In the genomic region with DNA sequence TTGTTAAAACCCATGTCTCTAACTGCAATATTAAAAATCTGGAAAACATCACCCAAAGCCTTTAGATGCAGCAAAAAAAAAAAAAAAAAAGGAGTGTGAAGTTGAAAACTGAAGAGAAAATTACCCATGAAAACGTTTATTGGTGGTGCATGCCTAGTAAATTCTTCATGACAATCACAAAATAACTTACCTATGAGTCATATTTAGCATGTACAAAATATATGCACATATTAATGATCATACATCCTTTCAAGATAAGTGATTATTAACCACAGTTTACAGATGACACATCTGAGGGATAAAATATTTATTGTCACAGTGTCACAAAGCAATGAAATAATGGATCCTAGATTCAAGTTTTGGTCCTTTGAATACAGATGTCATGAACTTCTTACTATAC, we compare ENCODE assay signal across 17 cellular contexts.
"Had no signal": no experiment of that assay in that cellular context is flagged by ENCODE, and none has a peak within 500 bp of the region (broad histone marks: within the 10 kb centered on the region; RNA-seq: fewer than 3 reads in every experiment).

No MANE protein-coding gene starts in this region.

- H3K4me3 Mint-ChIP-seq: activated B cell treated with CpG ODN at 0.5 μM for 24 hours; activated CD4-positive, alpha-beta T cell treated with anti-CD3 and anti-CD28 coated beads, Interleukin-2, amount 10 ng/mL, durations not matched to agents 24 days and 14 days; activated CD8-positive, alpha-beta T cell treated with anti-CD3 and anti-CD28 coated beads, Interleukin-2, amount 10 ng/mL, durations not matched to agents 7 days and 5 days; activated naive CD8-positive, alpha-beta T cell treated with anti-CD3 and anti-CD28 coated beads, Interleukin-2, amount 10 ng/mL, durations not matched to agents 7 days and 5 days; activated T-helper 1 cell treated with anti-CD3 and anti-CD28 coated beads, Interleukin-12 subunit alpha, Interleukin-12 subunit beta, Interleukin-2, Interleukin-4 antibody, amounts not matched to agents 30 ng/mL and 10 ng/mL and 1 ng/mL, durations not matched to agents 14 hours and 24 hours and 36 hours; naive thymus-derived CD8-positive, alpha-beta T cell; stimulated activated memory B cell treated with anti-CD40 and anti-IgM and Interleukin-4, amounts not matched to agents 10 μg/mL and 1 μg/mL and 100 μg/mL, for 72 hours had no signal

- H3K27me3 ChIP-seq: gastroesophageal sphincter had no signal

- FAIRE-seq: islet of Langerhans, TTC549 had no signal

- DNase-seq: activated B cell treated with CpG ODN at 0.5 μM for 24 hours; activated CD4-positive, alpha-beta T cell treated with anti-CD3 and anti-CD28 coated beads, Interleukin-2, amount 10 ng/mL, durations not matched to agents 24 days and 14 days; activated CD8-positive, alpha-beta memory T cell treated with anti-CD3 and anti-CD28 coated beads, Interleukin-2, amount 50 U/mL, for 4 hours; activated CD8-positive, alpha-beta T cell treated with anti-CD3 and anti-CD28 coated beads, Interleukin-2, amount 10 ng/mL, durations not matched to agents 7 days and 5 days; activated naive CD4-positive, alpha-beta T cell; activated naive CD8-positive, alpha-beta T cell treated with anti-CD3 and anti-CD28 coated beads, Interleukin-2, amount 10 ng/mL, durations not matched to agents 7 days and 5 days; anterior cingulate cortex; mammary epithelial cell; mucosa of descending colon; naive thymus-derived CD8-positive, alpha-beta T cell; stimulated activated CD4-positive, alpha-beta T cell treated with anti-CD3 and anti-CD28 coated beads, Interleukin-12 subunit alpha, Interleukin-12 subunit beta, amount 100 ng/mL, for 4 hours had no signal

- H3K27ac ChIP-seq: gastroesophageal sphincter, parathyroid adenoma had no signal

- H3K4me1 Mint-ChIP-seq: activated B cell treated with CpG ODN at 0.5 μM for 24 hours; activated CD4-positive, alpha-beta T cell treated with anti-CD3 and anti-CD28 coated beads, Interleukin-2, amount 10 ng/mL, durations not matched to agents 24 days and 14 days; activated naive CD8-positive, alpha-beta T cell treated with anti-CD3 and anti-CD28 coated beads, Interleukin-2, amount 10 ng/mL, durations not matched to agents 7 days and 5 days; naive thymus-derived CD8-positive, alpha-beta T cell; stimulated activated memory B cell treated with anti-CD40 and anti-IgM and Interleukin-4, amounts not matched to agents 10 μg/mL and 1 μg/mL and 100 μg/mL, for 72 hours had no signal

- H3K4me1 ChIP-seq: gastroesophageal sphincter, parathyroid adenoma had no signal

- H3K9me3 Mint-ChIP-seq: activated B cell treated with CpG ODN at 0.5 μM for 24 hours; activated CD4-positive, alpha-beta T cell treated with anti-CD3 and anti-CD28 coated beads, Interleukin-2, amount 10 ng/mL, durations not matched to agents 24 days and 14 days; activated naive CD8-positive, alpha-beta T cell treated with anti-CD3 and anti-CD28 coated beads, Interleukin-2, amount 10 ng/mL, durations not matched to agents 7 days and 5 days; activated T-helper 1 cell treated with anti-CD3 and anti-CD28 coated beads, Interleukin-12 subunit alpha, Interleukin-12 subunit beta, Interleukin-2, Interleukin-4 antibody, amounts not matched to agents 30 ng/mL and 10 ng/mL and 1 ng/mL, durations not matched to agents 14 hours and 24 hours and 36 hours; naive thymus-derived CD8-positive, alpha-beta T cell; stimulated activated memory B cell treated with anti-CD40 and anti-IgM and Interleukin-4, amounts not matched to agents 10 μg/mL and 1 μg/mL and 100 μg/mL, for 72 hours had no signal

- H3K36me3 Mint-ChIP-seq: activated naive CD8-positive, alpha-beta T cell treated with anti-CD3 and anti-CD28 coated beads, Interleukin-2, amount 10 ng/mL, durations not matched to agents 7 days and 5 days; naive thymus-derived CD8-positive, alpha-beta T cell; stimulated activated memory B cell treated with anti-CD40 and anti-IgM and Interleukin-4, amounts not matched to agents 10 μg/mL and 1 μg/mL and 100 μg/mL, for 72 hours had no signal

- H3K9me3 ChIP-seq: gastroesophageal sphincter, mucosa of descending colon had no signal

- H3K27ac Mint-ChIP-seq: activated B cell treated with CpG ODN at 0.5 μM for 24 hours; activated CD4-positive, alpha-beta T cell treated with anti-CD3 and anti-CD28 coated beads, Interleukin-2, amount 10 ng/mL, durations not matched to agents 24 days and 14 days; activated CD8-positive, alpha-beta T cell treated with anti-CD3 and anti-CD28 coated beads, Interleukin-2, amount 10 ng/mL, durations not matched to agents 7 days and 5 days; activated naive CD8-positive, alpha-beta T cell treated with anti-CD3 and anti-CD28 coated beads, Interleukin-2, amount 10 ng/mL, durations not matched to agents 7 days and 5 days; activated T-helper 1 cell treated with anti-CD3 and anti-CD28 coated beads, Interleukin-12 subunit alpha, Interleukin-12 subunit beta, Interleukin-2, Interleukin-4 antibody, amounts not matched to agents 30 ng/mL and 10 ng/mL and 1 ng/mL, durations not matched to agents 14 hours and 24 hours and 36 hours; naive thymus-derived CD8-positive, alpha-beta T cell; stimulated activated memory B cell treated with anti-CD40 and anti-IgM and Interleukin-4, amounts not matched to agents 10 μg/mL and 1 μg/mL and 100 μg/mL, for 72 hours had no signal

- H3K27me3 Mint-ChIP-seq: activated B cell treated with CpG ODN at 0.5 μM for 24 hours; stimulated activated memory B cell treated with anti-CD40 and anti-IgM and Interleukin-4, amounts not matched to agents 10 μg/mL and 1 μg/mL and 100 μg/mL, for 72 hours had no signal

- H3K4me3 ChIP-seq: gastroesophageal sphincter, mucosa of descending colon had no signal

- H3K36me3 ChIP-seq: gastroesophageal sphincter had no signal
